8 cellular contexts compared by ENCODE assay signal in the genomic region with DNA sequence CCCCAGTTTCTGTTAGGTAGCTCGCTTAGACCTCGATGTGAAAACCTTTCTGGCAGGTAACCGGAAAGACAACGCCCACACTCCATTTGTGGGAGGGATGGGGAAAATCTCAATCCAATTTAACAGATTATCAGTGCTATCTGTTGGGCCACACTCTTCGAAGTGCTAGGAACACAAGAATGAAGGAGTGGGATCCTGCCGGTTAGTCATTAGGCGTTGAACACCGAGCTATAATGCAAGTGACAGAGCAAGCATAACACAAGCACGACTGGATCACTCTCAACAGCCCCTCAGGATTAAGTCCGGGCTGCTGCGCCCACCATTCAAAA. TPM values are rescaled to one million over a fixed set of nuclear protein-coding genes. Genes with fewer than 3 reads are reported as not detected.
DNase-seq lines count a peak whose midpoint lies in the region; ATAC-seq and TF ChIP-seq lines count a peak whose summit lies in the region.

No MANE protein-coding gene starts in this region.

- H3K4me1 Mint-ChIP-seq in glutamatergic neuron (ENCODE audit: low read depth, unreplicated experiment) = peaks cover 24% of the 10 kb centered on the region
- peaks cover 50% of the 10 kb centered on the region for H3K4me1 Mint-ChIP-seq in stimulated activated effector memory CD8-positive, alpha-beta T cell treated with anti-CD3 and anti-CD28 coated beads, Interleukin-12 subunit alpha, Interleukin-12 subunit beta, amount 100 ng/mL, for 72 hours

- peaks cover 4% of the 10 kb centered on the region; the same call in 1 of the 2 replicates for H3K4me1 ChIP-seq in HEK293 (ENCODE audit: control insufficient read depth, insufficient read depth, low read length)

- POLR2A ChIA-PET in HEK293 (lab: Yijun Ruan, JAX) = interaction anchor here (1.0 to 2.0 kb wide), 6 partner anchors 11 to 137 kb away, joined by 3 to 11 read pairs (median 6); partner anchors contain the start of genes GNL2, MEAF6 and ZC3H12A

- peak overlapping the region; percentile 99 for H3K4me3 ChIP-seq in HEK293 (ENCODE audit: low read depth, low read length)

- peak overlapping the region; percentile 49 for H3K27ac Mint-ChIP-seq in glutamatergic neuron (ENCODE audit: unreplicated experiment)
- H3K27ac Mint-ChIP-seq in stimulated activated effector memory CD8-positive, alpha-beta T cell treated with anti-CD3 and anti-CD28 coated beads, Interleukin-12 subunit alpha, Interleukin-12 subunit beta, amount 100 ng/mL, for 72 hours = peak overlapping the region; percentile 98

- DNase-seq in glutamatergic neuron (no peak), amygdala (lab: John Stamatoyannopoulos, UW) (no peak), glomerular visceral epithelial cell (ENCODE audit: extremely low spot score) (no peak), GM19238 (ENCODE audit: insufficient read length, low spot score) (no peak)
- DNase-seq in stimulated activated effector memory CD8-positive, alpha-beta T cell treated with anti-CD3 and anti-CD28 coated beads, Interleukin-12 subunit alpha, Interleukin-12 subunit beta, amount 100 ng/mL, for 72 hours (ENCODE audit: low spot score in 2 of 2) = no peak

- peaks cover 2% of the 10 kb centered on the region for H3K27me3 Mint-ChIP-seq in glutamatergic neuron (ENCODE audit: unreplicated experiment)

- no peak overlapping the region; the same call in 1 of the 2 replicates for H3K27ac ChIP-seq in HEK293 (ENCODE audit: extremely low read depth, low read depth, low read length)
- peak overlapping the region; percentile 83 for H3K27ac ChIP-seq in VCaP

- peak; percentile 20 for ATAC-seq in stimulated activated effector memory CD8-positive, alpha-beta T cell treated with anti-CD3 and anti-CD28 coated beads, Interleukin-12 subunit alpha, Interleukin-12 subunit beta, amount 100 ng/mL, for 72 hours
- ATAC-seq in HG02981 (IDR thresholded peaks at IDR 0.05; ENCODE audit: unreplicated experiment) = no peak

- H3K9me3 Mint-ChIP-seq in glutamatergic neuron (ENCODE audit: unreplicated experiment) = peaks cover 7% of the 10 kb centered on the region
- no peaks in the 10 kb centered on the region for H3K9me3 Mint-ChIP-seq in stimulated activated effector memory CD8-positive, alpha-beta T cell treated with anti-CD3 and anti-CD28 coated beads, Interleukin-12 subunit alpha, Interleukin-12 subunit beta, amount 100 ng/mL, for 72 hours

- H3K9me3 ChIP-seq in HEK293 (ENCODE audit: control insufficient read depth, insufficient read depth, low read depth, low read length) = no peaks in the 10 kb centered on the region

- peak overlapping the region; percentile 98 for H3K4me3 Mint-ChIP-seq in glutamatergic neuron (ENCODE audit: unreplicated experiment)
- peak overlapping the region; percentile 92 for H3K4me3 Mint-ChIP-seq in stimulated activated effector memory CD8-positive, alpha-beta T cell treated with anti-CD3 and anti-CD28 coated beads, Interleukin-12 subunit alpha, Interleukin-12 subunit beta, amount 100 ng/mL, for 72 hours

- no peaks in the 10 kb centered on the region for H3K36me3 Mint-ChIP-seq in glutamatergic neuron (ENCODE audit: unreplicated experiment)
- peaks cover 53% of the 10 kb centered on the region for H3K36me3 Mint-ChIP-seq in stimulated activated effector memory CD8-positive, alpha-beta T cell treated with anti-CD3 and anti-CD28 coated beads, Interleukin-12 subunit alpha, Interleukin-12 subunit beta, amount 100 ng/mL, for 72 hours

- H3K36me3 ChIP-seq in HEK293 (ENCODE audit: control insufficient read depth in 2 of 2, insufficient read depth in 1 of 2, low read length in 2 of 2) = peaks cover 15 to 39% of the 10 kb centered on the region in 2 experiments; a peak in 2 of 3 replicates

- CTCF ChIA-PET in HEK293 (lab: Yijun Ruan, JAX) = no interaction called here

- TF ChIP-seq CTCF in HEK293 (tag by site-specific recombination; IDR thresholded peaks at IDR 0.05) (no peak), VCaP (conservative IDR thresholded peaks at IDR 0.05) (no peak), glutamatergic neuron (IDR thresholded peaks at IDR 0.05; ENCODE audit: partially characterized antibody, unreplicated experiment) (no peak)

TF ChIP-seq in HEK293, 187 proteins besides CTCF, POLR2A, EP300 and RAD21:
- TF ChIP-seq ZNF132 (tag by site-specific recombination; IDR thresholded peaks at IDR 0.05; ENCODE audit: borderline replicate concordance) (no peak), ZBTB17 (tag by site-specific recombination; IDR thresholded peaks at IDR 0.05) (no peak; the same call in 1 of the 2 replicates), ZNF837 (tag by site-specific recombination; IDR thresholded peaks at IDR 0.05) (no peak), ZNF555 (tag by site-specific recombination; conservative IDR thresholded peaks at IDR 0.05) (no peak), ZNF670 (tag by site-specific recombination; IDR thresholded peaks at IDR 0.05; ENCODE audit: low read depth) (no peak), ZNF155 (tag by site-specific recombination; IDR thresholded peaks at IDR 0.05) (no peak), ZNF660 (tag by site-specific recombination; IDR thresholded peaks at IDR 0.05) (no peak), ZNF121 (tag by site-specific recombination; IDR thresholded peaks at IDR 0.05) (no peak), ZNF561 (tag by site-specific recombination; IDR thresholded peaks at IDR 0.05; ENCODE audit: borderline replicate concordance) (no peak), ZNF747 (tag by site-specific recombination; IDR thresholded peaks at IDR 0.05) (no peak), ZNF341 (tag by site-specific recombination; IDR thresholded peaks at IDR 0.05; ENCODE audit: low read depth) (no peak), ZNF624 (tag by site-specific recombination; IDR thresholded peaks at IDR 0.05) (no peak), PRDM1 (tag by site-specific recombination; IDR thresholded peaks at IDR 0.05) (no peak)

RNA-seq across cellular contexts. Expression of gene SNIP1, which starts 0.5 kb away (rescaled TPM):
- 20.1 TPM for total RNA-seq in glutamatergic neuron (ENCODE audit: unreplicated experiment)

RNA-seq across cellular contexts. Expression of gene DNALI1, which starts 3.2 kb away (rescaled TPM):
- 12.2 TPM for total RNA-seq in glutamatergic neuron (ENCODE audit: unreplicated experiment)

RNA-seq across cellular contexts. Expression of gene MEAF6, which starts 39.0 kb away (rescaled TPM):
- total RNA-seq in glutamatergic neuron (ENCODE audit: unreplicated experiment) = 61.5 TPM

RNA-seq across cellular contexts. Expression of gene GNL2, which starts 42.2 kb away (rescaled TPM):
- total RNA-seq in glutamatergic neuron (ENCODE audit: unreplicated experiment) = 50.0 TPM
